Comparison of ENCODE assay signal across 8 cellular contexts in the genomic region with DNA sequence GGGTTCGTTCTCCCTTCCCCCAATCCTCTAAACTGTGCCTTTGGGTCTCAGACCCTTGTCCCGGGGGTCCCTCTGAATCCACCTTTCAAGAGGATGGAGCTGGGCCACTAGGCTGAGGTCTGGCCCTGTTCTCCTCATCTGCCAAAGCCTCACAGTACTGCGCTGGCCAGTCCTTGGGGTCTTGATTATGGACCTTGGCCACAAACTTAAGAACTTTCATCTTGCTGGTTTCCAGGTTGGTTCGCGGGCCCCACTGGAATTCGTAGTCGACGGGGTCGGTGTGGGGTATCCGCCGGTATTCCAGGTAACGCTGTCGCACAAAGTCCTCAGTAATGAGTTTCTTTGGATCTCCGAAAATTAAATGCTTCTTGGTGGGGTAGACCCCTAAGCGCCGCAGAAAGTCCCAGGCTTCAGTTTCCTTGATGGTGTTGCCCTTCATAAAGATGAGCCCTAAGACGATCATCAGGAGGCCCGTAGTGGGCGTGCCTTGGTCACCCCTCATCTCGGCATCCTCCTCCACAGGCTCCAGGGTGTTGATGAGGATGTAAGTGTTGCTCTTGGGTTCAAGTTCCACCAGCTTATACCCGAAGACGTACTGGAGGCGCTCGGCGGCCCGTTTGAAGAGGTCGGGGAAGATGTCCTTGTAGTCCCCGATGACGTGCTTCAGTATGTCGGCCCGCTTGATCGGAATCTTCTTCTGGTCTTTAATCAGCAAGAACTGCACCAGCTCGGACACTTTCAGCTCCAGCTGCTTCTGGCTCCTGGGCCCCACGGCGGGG. TPM values are rescaled to one million over a fixed set of nuclear protein-coding genes. Genes with fewer than 3 reads are reported as not detected.
A peak's percentile ranks its signal among the peaks of the same experiment; 100 is the strongest.
DNase-seq lines count a peak whose midpoint lies in the region; TF ChIP-seq lines count a peak whose summit lies in the region.

No MANE protein-coding gene starts in this region.

- H3K4me1 ChIP-seq in MM.1S (ENCODE audit: low read length), result peaks cover 16% of the 10 kb centered on the region
- peaks cover 20% of the 10 kb centered on the region for H3K4me1 ChIP-seq in effector memory CD4-positive, alpha-beta T cell (ENCODE audit: control insufficient read depth, insufficient read depth, low read length, poor library complexity, severe bottlenecking)
- peaks cover 5% of the 10 kb centered on the region for H3K4me1 ChIP-seq in mesodermal cell (ENCODE audit: control insufficient read depth, insufficient read depth, low read length, poor library complexity, severe bottlenecking)

- H3F3A ChIP-seq in MM.1S (ENCODE audit: insufficient read depth, low read length), result peaks cover 18% of the 10 kb centered on the region

- TF ChIP-seq CTCF in GM10266 (IDR thresholded peaks at IDR 0.05; ENCODE audit: control insufficient read depth, insufficient read depth, low read depth, missing control alignments) (no peak), MM.1S (IDR thresholded peaks at IDR 0.05; ENCODE audit: low read length) (no peak)

- peak overlapping the region; percentile 89 for H3K9ac ChIP-seq in MM.1S (ENCODE audit: low read length)

- WGBS in mesodermal cell (ENCODE audit: insufficient coverage in 2 of 2), 2 experiments, result 1 to 2% methylated on average over 28 to 31 of the region's 35 CpGs

- H3K36me3 ChIP-seq in H7 (replicated peaks; ENCODE audit: control insufficient read depth, insufficient read depth, low read length) (no peaks in the 10 kb centered on the region), MM.1S (replicated peaks; ENCODE audit: insufficient read depth, low read length) (no peaks in the 10 kb centered on the region), mesodermal cell (ENCODE audit: control insufficient read depth, insufficient read depth, low read length) (no peaks in the 10 kb centered on the region)
- H3K36me3 ChIP-seq in effector memory CD4-positive, alpha-beta T cell (ENCODE audit: control insufficient read depth, insufficient read depth, low read length), result no peaks in the 10 kb centered on the region

- POLR2A ChIA-PET in activated CD4-positive, alpha-beta memory T cell treated with anti-CD3 and anti-CD28 coated beads, Interleukin-2, amount 10 ng/mL, durations not matched to agents 7 days and 5 days (lab: Charles Lee), result interaction anchor here (0.7 to 1.3 kb wide), 2 partner anchors 8 to 9 kb away, joined by 3 read pairs; no protein-coding TSS in a partner anchor

- H3K27me3 Mint-ChIP-seq in activated CD4-positive, alpha-beta memory T cell treated with anti-CD3 and anti-CD28 coated beads, Interleukin-2, amount 10 ng/mL, durations not matched to agents 7 days and 5 days, result no peaks in the 10 kb centered on the region

- peak overlapping the region; percentile 82 for H3K4me3 ChIP-seq in H7 (ENCODE audit: insufficient read depth, low read depth, low read length)
- H3K4me3 ChIP-seq in MM.1S (ENCODE audit: low read length), result peak overlapping the region; percentile 86
- peak overlapping the region; percentile 58 for H3K4me3 ChIP-seq in effector memory CD4-positive, alpha-beta T cell (ENCODE audit: insufficient read depth, low read depth, low read length, poor library complexity, severe bottlenecking)
- H3K4me3 ChIP-seq in mesodermal cell (ENCODE audit: extremely low read depth, insufficient read depth, low read length, poor library complexity, severe bottlenecking), result peak overlapping the region; percentile 86

- DNase-seq in GM10266 (ENCODE audit: extremely low spot score), result peak; percentile 46
- DNase-seq in H7, result peak; percentile 17
- peak; percentile 45 for DNase-seq in MM.1S
- DNase-seq in activated CD4-positive, alpha-beta memory T cell treated with anti-CD3 and anti-CD28 coated beads, Interleukin-2, amount 10 ng/mL, durations not matched to agents 7 days and 5 days, result peak; percentile 59
- DNase-seq in effector memory CD4-positive, alpha-beta T cell, result peak; percentile 5 to 40 (median 24)
- peak; percentile 15 to 17 for DNase-seq in stimulated activated CD8-positive, alpha-beta memory T cell treated with anti-CD3 and anti-CD28 coated beads, Interleukin-4, amount 100 ng/mL, for 4 hours (ENCODE audit: low read depth in 2 of 2, low spot score in 1 of 2)
- DNase-seq in HK-2 (ENCODE audit: unreplicated experiment), result no peak

- no peaks in the 10 kb centered on the region for H3K9me3 Mint-ChIP-seq in activated CD4-positive, alpha-beta memory T cell treated with anti-CD3 and anti-CD28 coated beads, Interleukin-2, amount 10 ng/mL, durations not matched to agents 7 days and 5 days

- peaks cover 13% of the 10 kb centered on the region for H3K79me2 ChIP-seq in MM.1S (ENCODE audit: low read length)

- peak overlapping the region; percentile 99 for H3K4me3 Mint-ChIP-seq in activated CD4-positive, alpha-beta memory T cell treated with anti-CD3 and anti-CD28 coated beads, Interleukin-2, amount 10 ng/mL, durations not matched to agents 7 days and 5 days

- no peaks in the 10 kb centered on the region for H4K20me1 ChIP-seq in MM.1S (ENCODE audit: insufficient read depth, low read length)

- H3K27ac ChIP-seq in MM.1S (ENCODE audit: low read length) (peak overlapping the region; percentile 87; the same call in 1 of the 2 replicates), mesodermal cell (ENCODE audit: low read depth, low read length, severe bottlenecking) (peak overlapping the region; percentile 89)
- peak overlapping the region; percentile 94 for H3K27ac ChIP-seq in effector memory CD4-positive, alpha-beta T cell (ENCODE audit: insufficient read depth, low read length, poor library complexity, severe bottlenecking)

- H3K9me3 ChIP-seq in MM.1S (replicated peaks; ENCODE audit: insufficient read depth, low read length) (no peaks in the 10 kb centered on the region), mesodermal cell (ENCODE audit: control insufficient read depth, low read length) (no peaks in the 10 kb centered on the region)
- H3K9me3 ChIP-seq in effector memory CD4-positive, alpha-beta T cell (ENCODE audit: control insufficient read depth, low read length), result no peaks in the 10 kb centered on the region

- H2AFZ ChIP-seq in MM.1S (ENCODE audit: low read length), result peak overlapping the region; percentile 72

- H3K4me2 ChIP-seq in MM.1S (ENCODE audit: low read depth, low read length), result peak overlapping the region; percentile 91

- no peaks in the 10 kb centered on the region for H3K9me2 ChIP-seq in MM.1S (replicated peaks; ENCODE audit: insufficient read depth, low read length)

- H3K36me3 Mint-ChIP-seq in activated CD4-positive, alpha-beta memory T cell treated with anti-CD3 and anti-CD28 coated beads, Interleukin-2, amount 10 ng/mL, durations not matched to agents 7 days and 5 days (ENCODE audit: low read depth), result peaks cover 6% of the 10 kb centered on the region

- CTCF ChIA-PET in activated CD4-positive, alpha-beta memory T cell treated with anti-CD3 and anti-CD28 coated beads, Interleukin-2, amount 10 ng/mL, durations not matched to agents 7 days and 5 days (lab: Charles Lee), result no interaction called here

- peak overlapping the region; percentile 94 for H3K27ac Mint-ChIP-seq in activated CD4-positive, alpha-beta memory T cell treated with anti-CD3 and anti-CD28 coated beads, Interleukin-2, amount 10 ng/mL, durations not matched to agents 7 days and 5 days

- no peaks in the 10 kb centered on the region for H3K27me3 ChIP-seq in H7 (ENCODE audit: control insufficient read depth, insufficient read depth, low read length)
- H3K27me3 ChIP-seq in MM.1S (replicated peaks; ENCODE audit: insufficient read depth, low read length), result no peaks in the 10 kb centered on the region
- no peaks in the 10 kb centered on the region for H3K27me3 ChIP-seq in effector memory CD4-positive, alpha-beta T cell (replicated peaks; ENCODE audit: control insufficient read depth, insufficient read depth, low read length, poor library complexity, severe bottlenecking)

- H3K4me1 Mint-ChIP-seq in activated CD4-positive, alpha-beta memory T cell treated with anti-CD3 and anti-CD28 coated beads, Interleukin-2, amount 10 ng/mL, durations not matched to agents 7 days and 5 days, result peaks cover 39% of the 10 kb centered on the region

RNA-seq across cellular contexts. Expression of gene NSMCE3, which starts 0.7 kb away (rescaled TPM):
- total RNA-seq in H7 (2014; rRNA removed; shearing (Covaris generic)), result 15.1 and 15.5 TPM in 2 replicates
- 10 to 100 TPM; 11.1 to 11.2 TPM for total RNA-seq in activated CD4-positive, alpha-beta memory T cell treated with anti-CD3 and anti-CD28 coated beads, Interleukin-2, amount 10 ng/mL, durations not matched to agents 7 days and 5 days
- 11.4 TPM for polyA plus RNA-seq in mesodermal cell (2013, experiment 1 of 2)
- polyA plus RNA-seq in mesodermal cell (2013, experiment 2 of 2), result 11.5 TPM
